21 cellular contexts compared by ENCODE assay signal in genomic region chr18:73896685-73897084, GRCh38.
A peak's percentile ranks its signal among the peaks of the same experiment; 100 is the strongest.
DNase-seq lines count a peak whose midpoint lies in the region; ATAC-seq, FAIRE-seq and TF ChIP-seq lines count a peak whose summit lies in the region.
"Had no signal": no experiment of that assay in that cellular context is flagged by ENCODE, and none has a peak within 500 bp of the region (broad histone marks: within the 10 kb centered on the region; RNA-seq: fewer than 3 reads in every experiment).

No MANE protein-coding gene starts in this region.

- peak; percentile 80 for ATAC-seq in GM18502 (IDR thresholded peaks at IDR 0.05; ENCODE audit: poor library complexity, unreplicated experiment)
- ATAC-seq in GM19452 (IDR thresholded peaks at IDR 0.05; ENCODE audit: unreplicated experiment), result peak; percentile 53
- peak; percentile 50 for ATAC-seq in HG03175 (IDR thresholded peaks at IDR 0.05; ENCODE audit: unreplicated experiment)
- ATAC-seq in activated B cell treated with CpG ODN at 0.5 μM for 24 hours (ENCODE audit: low read depth), result peak; percentile 64
- ATAC-seq: lower lobe of right lung had no signal

- DNase-seq in activated B cell treated with CpG ODN at 0.5 μM for 24 hours, result no peak
- DNase-seq in GM19239 (ENCODE audit: insufficient read length, low spot score), result no peak
- DNase-seq in NCI-H524 treated with DMSO at 0.1 percent for 48 hours (lab: John Stamatoyannopoulos, UW), result no peak
- DNase-seq in central memory CD4-positive, alpha-beta T cell, result no peak
- DNase-seq in RWPE1 (ENCODE audit: low spot score), result no peak
- DNase-seq: activated CD4-positive, alpha-beta T cell treated with anti-CD3 and anti-CD28 coated beads for 1 hour; activated gamma-delta T cell treated with Interleukin-2 at 50 U/mL for 16 hours; amniotic stem cell; caudate nucleus; esophagus squamous epithelium; GDM1; GOT3; lower lobe of right lung; NCI-H2081; NCI-H748 treated with DMSO at 0.1 percent for 48 hours; sigmoid colon; stimulated activated CD4-positive, alpha-beta T cell treated with anti-CD3 and anti-CD28 coated beads, Interleukin-1b, Interleukin-23, amount 100 ng/mL, for 48 hours; T1000 had no signal

- FAIRE-seq in GM19239 (lab: Jason Lieb, UNC), result no peak

- H3K9me3 Mint-ChIP-seq in activated B cell treated with CpG ODN at 0.5 μM for 24 hours, result no peaks in the 10 kb centered on the region

- H3K27ac Mint-ChIP-seq in activated B cell treated with CpG ODN at 0.5 μM for 24 hours, result no peak overlapping the region

- CTCF ChIA-PET in activated B cell treated with CpG ODN at 0.5 μM for 24 hours (lab: Charles Lee) (no interaction called here), RWPE1 (lab: Yijun Ruan, JAX) (no interaction called here)

- H3K27ac ChIP-seq in RWPE1, result no peak overlapping the region
- H3K27ac ChIP-seq: esophagus squamous epithelium, lower lobe of right lung, sigmoid colon had no signal

- POLR2A ChIA-PET in activated B cell treated with CpG ODN at 0.5 μM for 24 hours (lab: Charles Lee) (no interaction called here), RWPE1 (lab: Yijun Ruan, JAX; ENCODE audit: low non-redundant PET) (no interaction called here)

- H3K4me3 Mint-ChIP-seq in activated B cell treated with CpG ODN at 0.5 μM for 24 hours, result no peak overlapping the region

- H3K4me1 Mint-ChIP-seq in activated B cell treated with CpG ODN at 0.5 μM for 24 hours, result no peaks in the 10 kb centered on the region

- no peaks in the 10 kb centered on the region for H3K36me3 Mint-ChIP-seq in activated B cell treated with CpG ODN at 0.5 μM for 24 hours (ENCODE audit: low read depth)

- TF ChIP-seq CTCF in activated B cell treated with CpG ODN at 0.5 μM for 24 hours (IDR thresholded peaks at IDR 0.05), result no peak
- no peak for TF ChIP-seq CTCF in RWPE1 (conservative IDR thresholded peaks at IDR 0.05; ENCODE audit: low read depth)

- H3K27me3 Mint-ChIP-seq in activated B cell treated with CpG ODN at 0.5 μM for 24 hours, result no peaks in the 10 kb centered on the region

- intact Hi-C loops in activated B cell treated with CpG ODN at 0.5 μM for 24 hours (cut with micrococcal nuclease), result no loop called here
